Comparison of ENCODE assay signal across 12 cellular contexts in the genomic region with DNA sequence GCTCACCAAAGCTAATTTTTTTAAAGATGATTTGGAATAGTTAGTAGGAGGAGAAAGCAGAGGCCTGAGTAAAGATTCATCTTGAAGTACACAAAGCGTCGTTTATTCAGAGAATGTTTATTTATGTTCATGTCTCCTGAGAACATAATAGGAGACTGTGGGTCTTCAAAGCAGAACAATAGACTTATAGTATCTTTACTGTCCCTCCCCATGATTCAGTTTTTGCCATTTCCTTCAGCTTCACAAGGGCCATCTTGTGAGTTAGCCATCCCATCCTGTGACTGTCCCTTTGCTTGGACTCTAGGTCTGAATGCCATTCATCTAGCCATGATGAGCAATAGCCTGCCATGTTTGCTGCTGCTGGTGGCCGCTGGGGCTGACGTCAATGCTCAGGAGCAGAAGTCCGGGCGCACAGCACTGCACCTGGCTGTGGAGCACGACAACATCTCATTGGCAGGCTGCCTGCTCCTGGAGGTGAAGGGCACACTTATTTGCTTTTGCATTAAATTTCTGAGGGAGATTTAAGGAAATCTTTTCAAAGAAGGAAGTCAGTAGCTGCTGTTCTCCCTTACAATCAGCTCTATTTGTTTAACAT.
DNase-seq lines count a peak whose midpoint lies in the region; ATAC-seq and TF ChIP-seq lines count a peak whose summit lies in the region.
"Had no signal": no experiment of that assay in that cellular context is flagged by ENCODE, and none has a peak within 500 bp of the region (broad histone marks: within the 10 kb centered on the region; RNA-seq: fewer than 3 reads in every experiment).

No MANE protein-coding gene starts in this region.

- ATAC-seq in activated T-cell treated with anti-CD3 and anti-CD28 coated beads, Interleukin-2, amount 50 U/mL, for 72 hours (replicated peaks in 1 of 2), result no peak
- ATAC-seq in activated CD8-positive, alpha-beta T cell treated with anti-CD3 and anti-CD28 coated beads for 36 hours, result no peak
- ATAC-seq in stimulated activated naive B cell treated with anti-CD40 and anti-IgM and Interleukin-4, amounts not matched to agents 10 μg/mL and 1 μg/mL and 100 μg/mL, for 72 hours (replicated peaks), result no peak
- ATAC-seq in GM21381 (IDR thresholded peaks at IDR 0.05; ENCODE audit: unreplicated experiment), result no peak
- ATAC-seq: Panc1 had no signal

- TF ChIP-seq CTCF in activated CD8-positive, alpha-beta T cell treated with anti-CD3 and anti-CD28 coated beads for 36 hours (IDR thresholded peaks at IDR 0.05), result no peak
- TF ChIP-seq CTCF in foreskin fibroblast (IDR thresholded peaks at IDR 0.05; ENCODE audit: low read depth, low read length), result no peak

- POLR2A ChIA-PET in activated CD8-positive, alpha-beta T cell treated with anti-CD3 and anti-CD28 coated beads for 36 hours (lab: Charles Lee), result no interaction called here

- no peak overlapping the region for H3K4me3 ChIP-seq in foreskin fibroblast (ENCODE audit: low read depth in 1 of 2, low read length in 2 of 2)
- H3K4me3 ChIP-seq: coronary artery, sigmoid colon had no signal

- intact Hi-C loops in activated CD8-positive, alpha-beta T cell treated with anti-CD3 and anti-CD28 coated beads for 36 hours (cut with micrococcal nuclease), result no loop called here

- H3K9me3 Mint-ChIP-seq in activated T-cell treated with anti-CD3 and anti-CD28 coated beads, Interleukin-2, amount 50 U/mL, for 72 hours, result peaks cover 0 to 2% of the 10 kb centered on the region in 2 donors
- peaks cover 2% of the 10 kb centered on the region for H3K9me3 Mint-ChIP-seq in activated CD8-positive, alpha-beta T cell treated with anti-CD3 and anti-CD28 coated beads for 36 hours
- H3K9me3 Mint-ChIP-seq in immature natural killer cell, result no peaks in the 10 kb centered on the region
- H3K9me3 Mint-ChIP-seq in stimulated activated naive B cell treated with anti-CD40 and anti-IgM and Interleukin-4, amounts not matched to agents 10 μg/mL and 1 μg/mL and 100 μg/mL, for 72 hours, result no peaks in the 10 kb centered on the region

- peak overlapping the region; percentile 82 for H3K27ac Mint-ChIP-seq in activated T-cell treated with anti-CD3 and anti-CD28 coated beads, Interleukin-2, amount 50 U/mL, for 72 hours
- peak overlapping the region; percentile 77 for H3K27ac Mint-ChIP-seq in activated CD8-positive, alpha-beta T cell treated with anti-CD3 and anti-CD28 coated beads for 36 hours
- peak overlapping the region in 4 of 6 donors; percentile 15 to 55 (median 28) for H3K27ac Mint-ChIP-seq in immature natural killer cell
- peak overlapping the region; percentile 69 for H3K27ac Mint-ChIP-seq in stimulated activated naive B cell treated with anti-CD40 and anti-IgM and Interleukin-4, amounts not matched to agents 10 μg/mL and 1 μg/mL and 100 μg/mL, for 72 hours

- peaks cover 60% of the 10 kb centered on the region for H3K4me1 Mint-ChIP-seq in activated T-cell treated with anti-CD3 and anti-CD28 coated beads, Interleukin-2, amount 50 U/mL, for 72 hours (ENCODE audit: low read depth)
- H3K4me1 Mint-ChIP-seq in activated CD8-positive, alpha-beta T cell treated with anti-CD3 and anti-CD28 coated beads for 36 hours (ENCODE audit: low read depth), result peaks cover 66% of the 10 kb centered on the region
- H3K4me1 Mint-ChIP-seq in immature natural killer cell, result peaks cover 30 to 41% of the 10 kb centered on the region in 2 donors
- H3K4me1 Mint-ChIP-seq in stimulated activated naive B cell treated with anti-CD40 and anti-IgM and Interleukin-4, amounts not matched to agents 10 μg/mL and 1 μg/mL and 100 μg/mL, for 72 hours, result peaks cover 13 to 24% of the 10 kb centered on the region in 2 donors

- H3K36me3 Mint-ChIP-seq in activated T-cell treated with anti-CD3 and anti-CD28 coated beads, Interleukin-2, amount 50 U/mL, for 72 hours (ENCODE audit: insufficient read depth in 2 of 2), result peaks cover 17 to 64% of the 10 kb centered on the region in 2 donors
- peaks cover 79% of the 10 kb centered on the region for H3K36me3 Mint-ChIP-seq in activated CD8-positive, alpha-beta T cell treated with anti-CD3 and anti-CD28 coated beads for 36 hours (ENCODE audit: low read depth)
- H3K36me3 Mint-ChIP-seq in immature natural killer cell, result peaks cover 16 to 67% (median 36%) of the 10 kb centered on the region in 3 donors
- peaks cover 48 to 68% of the 10 kb centered on the region in 2 donors for H3K36me3 Mint-ChIP-seq in stimulated activated naive B cell treated with anti-CD40 and anti-IgM and Interleukin-4, amounts not matched to agents 10 μg/mL and 1 μg/mL and 100 μg/mL, for 72 hours

- CTCF ChIA-PET in activated CD8-positive, alpha-beta T cell treated with anti-CD3 and anti-CD28 coated beads for 36 hours (lab: Charles Lee), result interaction anchor here (0.8 to 1.6 kb wide), 4 partner anchors 19 to 27 kb away, joined by 3 to 5 read pairs (median 4); no protein-coding TSS in a partner anchor

- no peak for DNase-seq in activated T-cell treated with anti-CD3 and anti-CD28 coated beads, Interleukin-2, amount 50 U/mL, for 72 hours
- DNase-seq in activated T-cell treated with anti-CD3 and anti-CD28 coated beads, Interleukin-2, amount 50 U/mL, for 48 hours, result no peak
- no peak for DNase-seq in activated CD8-positive, alpha-beta T cell treated with anti-CD3 and anti-CD28 coated beads for 36 hours
- no peak for DNase-seq in immature natural killer cell
- no peak for DNase-seq in stimulated activated naive B cell treated with anti-CD40 and anti-IgM and Interleukin-4, amounts not matched to agents 10 μg/mL and 1 μg/mL and 100 μg/mL, for 72 hours
- no peak for DNase-seq in SKM-1 (lab: John Stamatoyannopoulos, UW; ENCODE audit: unreplicated experiment)
- no peak for DNase-seq in foreskin fibroblast
- DNase-seq: NCI-H2081, sigmoid colon had no signal

- no peak overlapping the region for H3K4me3 Mint-ChIP-seq in activated T-cell treated with anti-CD3 and anti-CD28 coated beads, Interleukin-2, amount 50 U/mL, for 72 hours
- H3K4me3 Mint-ChIP-seq in activated CD8-positive, alpha-beta T cell treated with anti-CD3 and anti-CD28 coated beads for 36 hours, result no peak overlapping the region
- no peak overlapping the region for H3K4me3 Mint-ChIP-seq in immature natural killer cell
- no peak overlapping the region for H3K4me3 Mint-ChIP-seq in stimulated activated naive B cell treated with anti-CD40 and anti-IgM and Interleukin-4, amounts not matched to agents 10 μg/mL and 1 μg/mL and 100 μg/mL, for 72 hours

- H3K27me3 Mint-ChIP-seq in activated T-cell treated with anti-CD3 and anti-CD28 coated beads, Interleukin-2, amount 50 U/mL, for 72 hours (ENCODE audit: low read depth), result no peaks in the 10 kb centered on the region
- no peaks in the 10 kb centered on the region for H3K27me3 Mint-ChIP-seq in activated CD8-positive, alpha-beta T cell treated with anti-CD3 and anti-CD28 coated beads for 36 hours
- H3K27me3 Mint-ChIP-seq in immature natural killer cell (ENCODE audit: low read depth in 3 of 3), result peaks cover 0 to 3% (median 0%) of the 10 kb centered on the region in 3 donors
- no peaks in the 10 kb centered on the region for H3K27me3 Mint-ChIP-seq in stimulated activated naive B cell treated with anti-CD40 and anti-IgM and Interleukin-4, amounts not matched to agents 10 μg/mL and 1 μg/mL and 100 μg/mL, for 72 hours

Comparison
In these comparisons a context has a peak if more than half of its experiments do, and no peak if none do; other contexts are left out.
1. H3K27ac Mint-ChIP-seq: peak in every context shown above with its lines; median percentile 82 in activated T-cell treated with anti-CD3 and anti-CD28 coated beads, Interleukin-2, amount 50 U/mL, for 72 hours; 77 in activated CD8-positive, alpha-beta T cell treated with anti-CD3 and anti-CD28 coated beads for 36 hours; 69 in stimulated activated naive B cell treated with anti-CD40 and anti-IgM and Interleukin-4, amounts not matched to agents 10 μg/mL and 1 μg/mL and 100 μg/mL, for 72 hours; 28 in immature natural killer cell.